1 cellular context compared by ENCODE assay signal in the genomic region with DNA sequence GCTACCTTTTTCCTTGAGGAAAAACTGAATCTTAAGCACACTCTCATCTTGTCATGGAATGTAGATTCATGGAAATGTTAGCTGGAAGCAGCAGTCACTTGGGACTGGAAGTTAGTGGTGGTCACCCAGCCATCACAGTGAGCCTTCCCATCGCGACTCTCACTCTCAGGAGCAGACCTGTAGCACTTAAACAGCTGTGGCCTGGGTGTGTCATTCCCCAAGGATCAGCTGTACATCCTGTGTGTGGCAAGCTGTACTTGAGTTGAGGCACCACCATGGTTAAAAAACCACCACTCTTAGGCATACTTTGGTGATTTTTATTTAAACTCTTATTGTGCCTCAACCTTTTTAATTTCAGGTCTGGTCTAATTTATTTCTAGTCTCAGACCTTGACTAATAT.
TF ChIP-seq lines count a peak whose summit lies in the region.

No MANE protein-coding gene starts in this region.

TF ChIP-seq in GM23338, 12 proteins besides CTCF, POLR2A, EP300 and RAD21 (continued from another document):
- TF ChIP-seq, protein P1, sequence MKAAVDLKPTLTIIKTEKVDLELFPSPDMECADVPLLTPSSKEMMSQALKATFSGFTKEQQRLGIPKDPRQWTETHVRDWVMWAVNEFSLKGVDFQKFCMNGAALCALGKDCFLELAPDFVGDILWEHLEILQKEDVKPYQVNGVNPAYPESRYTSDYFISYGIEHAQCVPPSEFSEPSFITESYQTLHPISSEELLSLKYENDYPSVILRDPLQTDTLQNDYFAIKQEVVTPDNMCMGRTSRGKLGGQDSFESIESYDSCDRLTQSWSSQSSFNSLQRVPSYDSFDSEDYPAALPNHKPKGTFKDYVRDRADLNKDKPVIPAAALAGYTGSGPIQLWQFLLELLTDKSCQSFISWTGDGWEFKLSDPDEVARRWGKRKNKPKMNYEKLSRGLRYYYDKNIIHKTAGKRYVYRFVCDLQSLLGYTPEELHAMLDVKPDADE (IDR thresholded peaks at IDR 0.05) = no peak
- TF ChIP-seq ZNF114 (CRISPR knock-in tag; IDR thresholded peaks at IDR 0.05) = no peak
- TF ChIP-seq JUNB (IDR thresholded peaks at IDR 0.05; ENCODE audit: unreplicated experiment) = no peak
- no peak for TF ChIP-seq POLR2AphosphoS5 (IDR thresholded peaks at IDR 0.05; ENCODE audit: low read depth)
